In the genomic region with DNA sequence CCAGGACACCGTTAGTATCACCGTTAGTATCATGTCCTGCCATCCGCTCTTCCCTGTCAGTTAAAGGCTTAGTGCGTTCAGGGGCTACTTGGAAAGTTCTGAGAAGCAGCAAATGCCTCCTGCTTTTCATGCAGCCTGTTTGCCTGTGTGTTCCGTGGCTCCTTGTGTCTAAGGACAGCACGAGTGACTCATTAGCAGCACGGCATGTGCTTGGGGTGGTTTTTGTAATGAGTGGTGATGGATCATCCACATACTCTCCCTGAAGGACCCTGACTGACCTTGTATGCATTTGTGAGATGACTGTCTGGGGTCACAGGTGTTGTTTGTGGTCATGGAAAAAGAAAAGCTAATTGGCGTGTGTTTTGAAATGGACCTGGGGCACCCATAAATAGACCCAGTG, we compare ENCODE assay signal across 14 cellular contexts.
DNase-seq lines count a peak whose midpoint lies in the region; ATAC-seq and TF ChIP-seq lines count a peak whose summit lies in the region.
"Had no signal": no experiment of that assay in that cellular context is flagged by ENCODE, and none has a peak within 500 bp of the region (broad histone marks: within the 10 kb centered on the region; RNA-seq: fewer than 3 reads in every experiment).

No MANE protein-coding gene starts in this region.

- H3K4me1 Mint-ChIP-seq in neural crest cell = peaks cover 20% of the 10 kb centered on the region

- no peak overlapping the region for H3K4me3 Mint-ChIP-seq in neural crest cell

- peaks cover 2% of the 10 kb centered on the region for H3K9me3 Mint-ChIP-seq in neural crest cell

- peak overlapping the region; percentile 28 for H3K27ac Mint-ChIP-seq in neural crest cell (ENCODE audit: unreplicated experiment)

- ATAC-seq in RWPE2 (ENCODE audit: low read depth) (peak; percentile 84), HG03469 (IDR thresholded peaks at IDR 0.05; ENCODE audit: unreplicated experiment) (no peak)
- ATAC-seq: GM12878, left lobe of liver had no signal

- no peaks in the 10 kb centered on the region for H3K9me3 ChIP-seq in RWPE2 (ENCODE audit: severe bottlenecking)
- H3K9me3 ChIP-seq: BLaER1 had no signal

- H3K4me3 ChIP-seq in AG04449 (ENCODE audit: low read depth, low read length) = no peak overlapping the region
- H3K4me3 ChIP-seq in RWPE2 (ENCODE audit: severe bottlenecking) = no peak overlapping the region
- H3K4me3 ChIP-seq in fibroblast of pulmonary artery (replicated peaks; ENCODE audit: low read depth, low read length) = no peak overlapping the region
- H3K4me3 ChIP-seq: BLaER1, GM12878 had no signal

- TF ChIP-seq CTCF in AG04449 (IDR thresholded peaks at IDR 0.05; ENCODE audit: insufficient read depth, low read length, missing control alignments) (no peak), RWPE2 (IDR thresholded peaks at IDR 0.05; ENCODE audit: poor library complexity, severe bottlenecking) (no peak), fibroblast of pulmonary artery (IDR thresholded peaks at IDR 0.05; ENCODE audit: low read length, missing control alignments) (no peak), neural crest cell (conservative IDR thresholded peaks at IDR 0.05) (no peak)

- CTCF ChIA-PET in AG04449 (lab: Yijun Ruan, JAX) = no interaction called here

- POLR2A ChIA-PET in AG04449 (lab: Yijun Ruan, JAX) = interaction anchor here (1.0 to 1.1 kb wide), 2 partner anchors 15 to 222 kb away, joined by 4 to 5 read pairs; partner anchors contain the start of gene PBX1

- H3K36me3 Mint-ChIP-seq in neural crest cell (ENCODE audit: low read depth) = peaks cover 7% of the 10 kb centered on the region

- no peak overlapping the region for H3K27ac ChIP-seq in RWPE2 (ENCODE audit: poor library complexity, severe bottlenecking)
- H3K27ac ChIP-seq: BLaER1 had no signal

- H3K27me3 Mint-ChIP-seq in neural crest cell (ENCODE audit: low read depth) = no peaks in the 10 kb centered on the region

- H3K4me1 ChIP-seq in RWPE2 (ENCODE audit: insufficient read depth, poor library complexity, severe bottlenecking) = peaks cover 9% of the 10 kb centered on the region
- H3K4me1 ChIP-seq: BLaER1 had no signal

- H3K27me3 ChIP-seq in RWPE2 (ENCODE audit: insufficient read depth, poor library complexity, severe bottlenecking) = no peaks in the 10 kb centered on the region
- H3K27me3 ChIP-seq: BLaER1 had no signal

- DNase-seq in AG04449 (ENCODE audit: low read depth, low spot score) (peak; percentile 59), RWPE2 (ENCODE audit: low spot score) (no peak), fibroblast of pulmonary artery (ENCODE audit: low read depth) (peak; percentile 66), neural crest cell (ENCODE audit: low read depth, low spot score) (no peak), NCI-H524 (lab: John Stamatoyannopoulos, UW) (no peak), HuH-7.5 (ENCODE audit: low spot score) (no peak)
- no peak for DNase-seq in stimulated activated CD4-positive, alpha-beta T cell treated with anti-CD3 and anti-CD28 coated beads, Interleukin-4, amount 100 ng/mL, for 24 hours
- DNase-seq: activated CD8-positive, alpha-beta memory T cell treated with anti-CD3 and anti-CD28 coated beads, Interleukin-2, amount 50 U/mL, for 48 hours; cortex of kidney; SW 1271 had no signal

- H3K36me3 ChIP-seq in RWPE2 (ENCODE audit: low read depth) = no peaks in the 10 kb centered on the region

Comparison
In these comparisons a context has a peak if more than half of its experiments do, and no peak if none do; other contexts are left out.
1. DNase-seq: peak in AG04449 (single experiment) and fibroblast of pulmonary artery (single experiment); none in RWPE2 (single experiment), neural crest cell (single experiment), NCI-H524 (0 of 2), HuH-7.5 (single experiment) and stimulated activated CD4-positive, alpha-beta T cell treated with anti-CD3 and anti-CD28 coated beads, Interleukin-4, amount 100 ng/mL, for 24 hours (single experiment).